ENCODE assay signal across 1 cellular context in the genomic region with DNA sequence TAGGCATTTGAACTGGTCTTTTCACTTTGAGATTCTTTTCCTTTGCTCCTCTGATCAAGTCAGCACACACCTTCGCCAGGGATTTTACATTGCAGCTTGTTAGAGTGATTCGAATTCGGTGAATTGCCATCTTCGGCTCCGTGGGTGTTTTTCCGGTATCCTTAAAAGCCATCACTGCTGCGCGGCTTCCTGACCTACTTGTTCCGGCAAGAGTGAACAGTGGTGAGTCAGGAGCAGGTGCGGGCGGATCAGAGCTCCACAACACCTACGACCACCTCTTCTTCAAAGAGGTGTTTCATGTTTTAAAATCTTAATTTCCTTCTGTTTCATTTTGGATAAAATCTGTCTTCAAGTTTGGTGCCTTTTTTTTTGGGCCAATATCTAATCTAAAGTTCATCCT.
TF ChIP-seq lines count a peak whose summit lies in the region.

No MANE protein-coding gene starts in this region.

TF ChIP-seq in H1, 55 proteins besides CTCF, POLR2A, EP300 and RAD21:
- no peak for TF ChIP-seq BCL11A (IDR thresholded peaks at IDR 0.05; ENCODE audit: low read depth in 2 of 2, low read length in 2 of 2)
- no peak for TF ChIP-seq JUND (IDR thresholded peaks at IDR 0.05; ENCODE audit: low read length)
- TF ChIP-seq SIN3A (conservative IDR thresholded peaks at IDR 0.05 in 1 of 2, IDR thresholded peaks at IDR 0.05 in 1 of 2; ENCODE audit: low read depth in 1 of 2, low read length in 2 of 2) = no peak
- no peak for TF ChIP-seq KDM4A (IDR thresholded peaks at IDR 0.05; ENCODE audit: low read depth, low read length, severe bottlenecking)
- no peak for TF ChIP-seq HDAC2 (IDR thresholded peaks at IDR 0.05; ENCODE audit: borderline replicate concordance in 1 of 2, low read depth in 2 of 2, low read length in 2 of 2)
- TF ChIP-seq KDM5A (IDR thresholded peaks at IDR 0.05; ENCODE audit: low read length) = no peak
- TF ChIP-seq CBX8 (IDR thresholded peaks at IDR 0.05; ENCODE audit: borderline replicate concordance, low read depth, low read length) = no peak
- TF ChIP-seq SRF (IDR thresholded peaks at IDR 0.05; ENCODE audit: low read depth, low read length) = no peak
- TF ChIP-seq SIRT6 (IDR thresholded peaks at IDR 0.05; ENCODE audit: low read length) = no peak
- TF ChIP-seq HDAC6 (IDR thresholded peaks at IDR 0.05; ENCODE audit: low read depth, low read length) = no peak
- TF ChIP-seq POU5F1 (IDR thresholded peaks at IDR 0.05; ENCODE audit: low read depth, low read length) = no peak
- no peak for TF ChIP-seq SAP30 (IDR thresholded peaks at IDR 0.05; ENCODE audit: insufficient read depth, insufficient replicate concordance, low read length)
- no peak for TF ChIP-seq TBP (IDR thresholded peaks at IDR 0.05; ENCODE audit: low read depth, low read length)
- TF ChIP-seq GABPA (IDR thresholded peaks at IDR 0.05; ENCODE audit: borderline replicate concordance, insufficient read depth, low read length) = no peak
- no peak for TF ChIP-seq TCF12 (IDR thresholded peaks at IDR 0.05; ENCODE audit: low read depth, low read length)
